In the genomic region with DNA sequence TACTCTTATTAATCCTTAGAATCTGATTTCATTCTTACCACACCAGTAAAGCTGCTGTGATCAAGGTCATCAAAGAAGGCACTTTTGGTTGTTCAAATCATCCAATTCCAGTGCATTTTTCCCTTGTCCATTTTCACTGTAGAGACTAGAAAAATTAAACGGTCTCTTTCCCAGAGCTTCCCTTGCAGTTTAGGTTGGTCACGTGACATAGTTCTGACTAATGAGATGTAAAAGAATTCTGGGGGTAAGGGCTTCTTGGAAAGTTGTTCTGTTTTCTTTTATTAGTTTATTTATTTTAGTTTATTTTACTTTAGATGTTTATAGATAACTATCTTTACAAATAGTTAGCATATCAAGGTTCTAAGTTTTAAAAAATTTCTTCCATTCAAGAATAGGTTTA, we compare ENCODE assay signal across 2 cellular contexts.
A peak's percentile ranks its signal among the peaks of the same experiment; 100 is the strongest.
TF ChIP-seq lines count a peak whose summit lies in the region.

No MANE protein-coding gene starts in this region.

TF ChIP-seq in HepG2, 621 proteins besides CTCF, POLR2A, EP300 and RAD21:
- TF ChIP-seq ZBTB4 (CRISPR knock-in tag; IDR thresholded peaks at IDR 0.05; ENCODE audit: borderline replicate concordance) (no peak), SMARCE1 (IDR thresholded peaks at IDR 0.05; ENCODE audit: borderline replicate concordance) (no peak), RAD51 (IDR thresholded peaks at IDR 0.05; ENCODE audit: borderline replicate concordance) (peak; percentile 84; the same call in 1 of the 2 replicates)
- TF ChIP-seq, protein P1, sequence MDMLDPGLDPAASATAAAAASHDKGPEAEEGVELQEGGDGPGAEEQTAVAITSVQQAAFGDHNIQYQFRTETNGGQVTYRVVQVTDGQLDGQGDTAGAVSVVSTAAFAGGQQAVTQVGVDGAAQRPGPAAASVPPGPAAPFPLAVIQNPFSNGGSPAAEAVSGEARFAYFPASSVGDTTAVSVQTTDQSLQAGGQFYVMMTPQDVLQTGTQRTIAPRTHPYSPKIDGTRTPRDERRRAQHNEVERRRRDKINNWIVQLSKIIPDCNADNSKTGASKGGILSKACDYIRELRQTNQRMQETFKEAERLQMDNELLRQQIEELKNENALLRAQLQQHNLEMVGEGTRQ (IDR thresholded peaks at IDR 0.05; ENCODE audit: low read depth, low read length) = peak; percentile 57
- TF ChIP-seq, protein P1 (CRISPR knock-in tag; IDR thresholded peaks at IDR 0.05; ENCODE audit: borderline replicate concordance) = no peak

TF ChIP-seq in K562, 482 proteins besides CTCF, POLR2A, EP300 and RAD21:
- TF ChIP-seq FUS (optimal IDR thresholded peaks at IDR 0.05; ENCODE audit: low read depth, low read length) (no peak), RAD51 (IDR thresholded peaks at IDR 0.05; ENCODE audit: borderline replicate concordance, low read depth) (peak; percentile 83), ZBTB1 (CRISPR knock-in tag; IDR thresholded peaks at IDR 0.05; ENCODE audit: borderline replicate concordance, low read depth) (no peak), TOE1 (IDR thresholded peaks at IDR 0.05; ENCODE audit: borderline replicate concordance) (peak; percentile 75; the same call in 1 of the 2 replicates), TOE1 (CRISPR knock-in tag; IDR thresholded peaks at IDR 0.05; ENCODE audit: borderline replicate concordance, low read depth) (no peak), POLR3G (IDR thresholded peaks at IDR 0.05; ENCODE audit: extremely low read depth, insufficient read length, insufficient replicate concordance) (no peak), CBFA2T2 (conservative IDR thresholded peaks at IDR 0.05) (peak; percentile 56), ZNF77 (CRISPR knock-in tag; IDR thresholded peaks at IDR 0.05) (no peak), RFX5 (IDR thresholded peaks at IDR 0.05; ENCODE audit: low read depth, low read length) (no peak), ZNF584 (CRISPR knock-in tag; IDR thresholded peaks at IDR 0.05; ENCODE audit: low read depth) (no peak), BDP1 (IDR thresholded peaks at IDR 0.05; ENCODE audit: insufficient read depth, insufficient read length) (no peak), NR2F6 (CRISPR knock-in tag; IDR thresholded peaks at IDR 0.05) (no peak), ZNF174 (CRISPR knock-in tag; IDR thresholded peaks at IDR 0.05) (no peak), TFE3 (CRISPR knock-in tag; IDR thresholded peaks at IDR 0.05) (peak; percentile 94), ESRRA (IDR thresholded peaks at IDR 0.05; ENCODE audit: borderline replicate concordance, low read depth) (no peak), AFF4 (CRISPR knock-in tag; IDR thresholded peaks at IDR 0.05) (no peak), ZNF764 (CRISPR knock-in tag; IDR thresholded peaks at IDR 0.05; ENCODE audit: low read depth) (no peak), SMAD1 (IDR thresholded peaks at IDR 0.05; ENCODE audit: low read depth, low read length, partially characterized antibody) (no peak)
- TF ChIP-seq, protein P2, sequence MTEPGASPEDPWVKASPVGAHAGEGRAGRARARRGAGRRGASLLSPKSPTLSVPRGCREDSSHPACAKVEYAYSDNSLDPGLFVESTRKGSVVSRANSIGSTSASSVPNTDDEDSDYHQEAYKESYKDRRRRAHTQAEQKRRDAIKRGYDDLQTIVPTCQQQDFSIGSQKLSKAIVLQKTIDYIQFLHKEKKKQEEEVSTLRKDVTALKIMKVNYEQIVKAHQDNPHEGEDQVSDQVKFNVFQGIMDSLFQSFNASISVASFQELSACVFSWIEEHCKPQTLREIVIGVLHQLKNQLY (CRISPR knock-in tag; conservative IDR thresholded peaks at IDR 0.05) = no peak
- TF ChIP-seq, protein P3, sequence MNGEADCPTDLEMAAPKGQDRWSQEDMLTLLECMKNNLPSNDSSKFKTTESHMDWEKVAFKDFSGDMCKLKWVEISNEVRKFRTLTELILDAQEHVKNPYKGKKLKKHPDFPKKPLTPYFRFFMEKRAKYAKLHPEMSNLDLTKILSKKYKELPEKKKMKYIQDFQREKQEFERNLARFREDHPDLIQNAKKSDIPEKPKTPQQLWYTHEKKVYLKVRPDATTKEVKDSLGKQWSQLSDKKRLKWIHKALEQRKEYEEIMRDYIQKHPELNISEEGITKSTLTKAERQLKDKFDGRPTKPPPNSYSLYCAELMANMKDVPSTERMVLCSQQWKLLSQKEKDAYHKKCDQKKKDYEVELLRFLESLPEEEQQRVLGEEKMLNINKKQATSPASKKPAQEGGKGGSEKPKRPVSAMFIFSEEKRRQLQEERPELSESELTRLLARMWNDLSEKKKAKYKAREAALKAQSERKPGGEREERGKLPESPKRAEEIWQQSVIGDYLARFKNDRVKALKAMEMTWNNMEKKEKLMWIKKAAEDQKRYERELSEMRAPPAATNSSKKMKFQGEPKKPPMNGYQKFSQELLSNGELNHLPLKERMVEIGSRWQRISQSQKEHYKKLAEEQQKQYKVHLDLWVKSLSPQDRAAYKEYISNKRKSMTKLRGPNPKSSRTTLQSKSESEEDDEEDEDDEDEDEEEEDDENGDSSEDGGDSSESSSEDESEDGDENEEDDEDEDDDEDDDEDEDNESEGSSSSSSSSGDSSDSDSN (IDR thresholded peaks at IDR 0.05; ENCODE audit: borderline replicate concordance in 1 of 2, low read depth in 2 of 2, low read length in 2 of 2) = no peak
- TF ChIP-seq, protein P4, sequence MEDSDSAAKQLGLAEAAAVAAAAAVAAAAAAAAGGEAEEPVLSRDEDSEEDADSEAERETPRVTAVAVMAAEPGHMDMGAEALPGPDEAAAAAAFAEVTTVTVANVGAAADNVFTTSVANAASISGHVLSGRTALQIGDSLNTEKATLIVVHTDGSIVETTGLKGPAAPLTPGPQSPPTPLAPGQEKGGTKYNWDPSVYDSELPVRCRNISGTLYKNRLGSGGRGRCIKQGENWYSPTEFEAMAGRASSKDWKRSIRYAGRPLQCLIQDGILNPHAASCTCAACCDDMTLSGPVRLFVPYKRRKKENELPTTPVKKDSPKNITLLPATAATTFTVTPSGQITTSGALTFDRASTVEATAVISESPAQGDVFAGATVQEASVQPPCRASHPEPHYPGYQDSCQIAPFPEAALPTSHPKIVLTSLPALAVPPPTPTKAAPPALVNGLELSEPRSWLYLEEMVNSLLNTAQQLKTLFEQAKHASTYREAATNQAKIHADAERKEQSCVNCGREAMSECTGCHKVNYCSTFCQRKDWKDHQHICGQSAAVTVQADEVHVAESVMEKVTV (CRISPR knock-in tag; IDR thresholded peaks at IDR 0.05) = no peak
- TF ChIP-seq, protein P1 (CRISPR knock-in tag; IDR thresholded peaks at IDR 0.05) = peak; percentile 29; the same call in 1 of the 2 replicates
